In genomic region chr14:85122690-85123089, GRCh38 we compare ENCODE assay signal across 16 cellular contexts.
DNase-seq lines count a peak whose midpoint lies in the region; ATAC-seq and TF ChIP-seq lines count a peak whose summit lies in the region.
"Had no signal": no experiment of that assay in that cellular context is flagged by ENCODE, and none has a peak within 500 bp of the region (broad histone marks: within the 10 kb centered on the region; RNA-seq: fewer than 3 reads in every experiment).

No MANE protein-coding gene starts in this region.

- no peak overlapping the region for H3K4me3 ChIP-seq in astrocyte of the spinal cord (ENCODE audit: low read depth, low read length)
- H3K4me3 ChIP-seq: ascending aorta, BLaER1, mucosa of descending colon, pancreas had no signal

- no peak for ATAC-seq in GM21367 (IDR thresholded peaks at IDR 0.05; ENCODE audit: unreplicated experiment)
- no peak for ATAC-seq in activated naive CD8-positive, alpha-beta T cell treated with anti-CD3 and anti-CD28 coated beads, Interleukin-2, amount 50 U/mL, for 24 hours
- ATAC-seq: mucosa of descending colon, pancreas had no signal

- H3K27me3 Mint-ChIP-seq in activated naive CD8-positive, alpha-beta T cell treated with anti-CD3 and anti-CD28 coated beads, Interleukin-2, amount 50 U/mL, for 24 hours: no peaks in the 10 kb centered on the region
- H3K27me3 Mint-ChIP-seq in activated CD4-positive, alpha-beta memory T cell treated with anti-CD3 and anti-CD28 coated beads, Interleukin-2, amount 10 ng/mL, durations not matched to agents 7 days and 5 days: no peaks in the 10 kb centered on the region

- CTCF ChIA-PET in activated CD4-positive, alpha-beta memory T cell treated with anti-CD3 and anti-CD28 coated beads, Interleukin-2, amount 10 ng/mL, durations not matched to agents 7 days and 5 days (lab: Charles Lee): no interaction called here

- no peaks in the 10 kb centered on the region for H3K36me3 Mint-ChIP-seq in activated naive CD8-positive, alpha-beta T cell treated with anti-CD3 and anti-CD28 coated beads, Interleukin-2, amount 50 U/mL, for 24 hours (ENCODE audit: low read depth)
- H3K36me3 Mint-ChIP-seq in activated CD4-positive, alpha-beta memory T cell treated with anti-CD3 and anti-CD28 coated beads, Interleukin-2, amount 10 ng/mL, durations not matched to agents 7 days and 5 days (ENCODE audit: low read depth): no peaks in the 10 kb centered on the region

- peak; percentile 7 for DNase-seq in AG09319 (ENCODE audit: extremely low read depth, low read depth)
- DNase-seq in HT1080 (ENCODE audit: low read depth): peak; percentile 49
- peak; percentile 80 for DNase-seq in astrocyte of the spinal cord (ENCODE audit: low read depth, low spot score)
- peak; percentile 92 for DNase-seq in iris pigment epithelial cell (ENCODE audit: low read depth)
- no peak for DNase-seq in activated naive CD8-positive, alpha-beta T cell treated with anti-CD3 and anti-CD28 coated beads, Interleukin-2, amount 50 U/mL, for 24 hours
- no peak for DNase-seq in activated CD4-positive, alpha-beta memory T cell treated with anti-CD3 and anti-CD28 coated beads, Interleukin-2, amount 10 ng/mL, durations not matched to agents 7 days and 5 days
- no peak for DNase-seq in activated CD4-positive, CD25-positive, alpha-beta regulatory T cell treated with anti-CD3 and anti-CD28 coated beads, Interleukin-2, amount 50 U/mL, for 72 hours
- DNase-seq: activated CD4-positive, alpha-beta T cell treated with anti-CD3 and anti-CD28 coated beads, Interleukin-2, amount 50 U/mL, for 48 hours; effector CD4-positive, alpha-beta T cell; mucosa of descending colon; NCI-H2107; pancreas had no signal

- in situ Hi-C loops in astrocyte of the spinal cord (cut with HindIII; ENCODE audit: low sequenced_read_pairs): no loop called here

- H3K4me3 Mint-ChIP-seq in activated naive CD8-positive, alpha-beta T cell treated with anti-CD3 and anti-CD28 coated beads, Interleukin-2, amount 50 U/mL, for 24 hours: no peak overlapping the region
- no peak overlapping the region for H3K4me3 Mint-ChIP-seq in activated CD4-positive, alpha-beta memory T cell treated with anti-CD3 and anti-CD28 coated beads, Interleukin-2, amount 10 ng/mL, durations not matched to agents 7 days and 5 days

- no peak for TF ChIP-seq CTCF in AG09319 (IDR thresholded peaks at IDR 0.05; ENCODE audit: low read depth, low read length)
- TF ChIP-seq CTCF in astrocyte of the spinal cord (IDR thresholded peaks at IDR 0.05; ENCODE audit: low read depth, low read length): no peak

- POLR2A ChIA-PET in activated CD4-positive, alpha-beta memory T cell treated with anti-CD3 and anti-CD28 coated beads, Interleukin-2, amount 10 ng/mL, durations not matched to agents 7 days and 5 days (lab: Charles Lee): no interaction called here

- no peak overlapping the region for H3K27ac Mint-ChIP-seq in activated naive CD8-positive, alpha-beta T cell treated with anti-CD3 and anti-CD28 coated beads, Interleukin-2, amount 50 U/mL, for 24 hours
- no peak overlapping the region for H3K27ac Mint-ChIP-seq in activated CD4-positive, alpha-beta memory T cell treated with anti-CD3 and anti-CD28 coated beads, Interleukin-2, amount 10 ng/mL, durations not matched to agents 7 days and 5 days
- H3K27ac Mint-ChIP-seq: activated T-helper 2 cell treated with anti-CD3 and anti-CD28 coated beads, Interferon-gamma antibody, Interleukin-2, Interleukin-4, amounts not matched to agents 10 μg/mL and 5 μg/mL and 100 μg/mL, durations not matched to agents 14 hours and 24 hours and 36 hours had no signal

- H3K4me1 Mint-ChIP-seq in activated naive CD8-positive, alpha-beta T cell treated with anti-CD3 and anti-CD28 coated beads, Interleukin-2, amount 50 U/mL, for 24 hours: no peaks in the 10 kb centered on the region
- H3K4me1 Mint-ChIP-seq in activated CD4-positive, alpha-beta memory T cell treated with anti-CD3 and anti-CD28 coated beads, Interleukin-2, amount 10 ng/mL, durations not matched to agents 7 days and 5 days: no peaks in the 10 kb centered on the region

- peaks cover 20% of the 10 kb centered on the region for H3K9me3 Mint-ChIP-seq in activated naive CD8-positive, alpha-beta T cell treated with anti-CD3 and anti-CD28 coated beads, Interleukin-2, amount 50 U/mL, for 24 hours
- H3K9me3 Mint-ChIP-seq in activated CD4-positive, alpha-beta memory T cell treated with anti-CD3 and anti-CD28 coated beads, Interleukin-2, amount 10 ng/mL, durations not matched to agents 7 days and 5 days: peaks cover 9% of the 10 kb centered on the region

Comparison
In these comparisons a context has a peak if more than half of its experiments do, and no peak if none do; other contexts are left out.
1. DNase-seq: peak in AG09319 (single experiment), HT1080 (single experiment), astrocyte of the spinal cord (single experiment) and iris pigment epithelial cell (single experiment); none in activated naive CD8-positive, alpha-beta T cell treated with anti-CD3 and anti-CD28 coated beads, Interleukin-2, amount 50 U/mL, for 24 hours (single experiment), activated CD4-positive, alpha-beta memory T cell treated with anti-CD3 and anti-CD28 coated beads, Interleukin-2, amount 10 ng/mL, durations not matched to agents 7 days and 5 days (single experiment) and activated CD4-positive, CD25-positive, alpha-beta regulatory T cell treated with anti-CD3 and anti-CD28 coated beads, Interleukin-2, amount 50 U/mL, for 72 hours (single experiment).